Comparison of ENCODE assay signal across 22 cellular contexts in the genomic region with DNA sequence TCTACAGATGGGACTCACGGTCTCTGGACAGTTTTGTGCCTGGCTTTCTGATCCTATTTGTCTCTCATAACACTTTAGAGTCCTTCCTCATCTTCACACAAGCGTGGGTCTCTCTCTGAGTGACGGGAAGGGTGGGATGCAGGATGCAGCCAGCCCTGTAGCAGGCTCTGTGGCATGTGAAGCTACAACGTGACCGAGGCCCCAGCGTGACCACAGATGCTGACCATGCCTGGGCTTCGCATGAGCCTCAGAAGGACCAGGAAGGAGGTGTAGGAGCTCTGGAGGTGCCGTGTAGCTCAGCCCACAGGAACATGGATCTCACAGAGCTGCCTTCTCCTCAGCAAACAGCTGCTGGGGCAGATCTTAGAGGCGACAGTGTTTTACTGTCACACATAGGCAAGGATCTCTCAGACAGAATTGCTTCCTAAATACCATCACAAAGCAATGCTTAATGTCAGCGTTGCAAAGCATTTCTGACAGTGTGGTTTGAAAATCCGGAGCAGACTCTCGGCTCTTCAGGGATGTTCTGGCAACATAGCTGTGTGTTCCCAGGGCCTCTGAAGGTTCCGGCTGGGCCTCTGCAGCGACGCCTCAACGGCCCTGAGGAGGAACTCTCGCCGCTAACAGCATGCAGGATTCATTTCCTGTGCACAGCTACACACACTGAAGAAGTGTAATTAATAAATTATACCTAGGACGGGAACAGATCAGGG.
"Had no signal": no experiment of that assay in that cellular context is flagged by ENCODE, and none has a peak within 500 bp of the region (broad histone marks: within the 10 kb centered on the region; RNA-seq: fewer than 3 reads in every experiment).

No MANE protein-coding gene starts in this region.

- DNase-seq: activated CD4-positive, alpha-beta T cell treated with anti-CD3 and anti-CD28 coated beads for 48 hours; activated CD4-positive, CD25-positive, alpha-beta regulatory T cell; activated CD8-positive, alpha-beta memory T cell treated with anti-CD3 and anti-CD28 coated beads, Interleukin-2, amount 50 U/mL, for 4 hours; activated naive CD8-positive, alpha-beta T cell treated with anti-CD3 and anti-CD28 coated beads, Interleukin-2, amount 10 ng/mL, durations not matched to agents 7 days and 5 days; amygdala; cortex of kidney; effector CD4-positive, alpha-beta T cell; left colon; naive thymus-derived CD4-positive, alpha-beta T cell; ovary; stimulated activated CD4-positive, alpha-beta T cell treated with anti-CD3 and anti-CD28 coated beads, Interleukin-4, amount 100 ng/mL, for 1 hour; T-helper 1 cell; T1000; testis; upper lobe of left lung had no signal

- H3K27me3 Mint-ChIP-seq: activated naive CD8-positive, alpha-beta T cell treated with anti-CD3 and anti-CD28 coated beads, Interleukin-2, amount 10 ng/mL, durations not matched to agents 7 days and 5 days; brain; naive thymus-derived CD4-positive, alpha-beta T cell had no signal

- H3K4me1 ChIP-seq: neural progenitor cell, testis, upper lobe of left lung had no signal

- H3K4me1 Mint-ChIP-seq: brain had no signal

- H3K27me3 ChIP-seq: esophagus muscularis mucosa, neural progenitor cell, ovary, testis, upper lobe of left lung had no signal

- H3K4me2 ChIP-seq: neural progenitor cell, smooth muscle cell had no signal

- ATAC-seq: left colon; naive thymus-derived CD4-positive, alpha-beta T cell; sciatic nerve; SK-N-SH treated with all-trans-retinoic acid at 6 μM for 48 hours had no signal

- H3K36me3 ChIP-seq: ovary had no signal

- H3K4me3 Mint-ChIP-seq: activated naive CD8-positive, alpha-beta T cell treated with anti-CD3 and anti-CD28 coated beads, Interleukin-2, amount 10 ng/mL, durations not matched to agents 7 days and 5 days; activated T-helper 1 cell treated with anti-CD3 and anti-CD28 coated beads, Interleukin-12 subunit alpha, Interleukin-12 subunit beta, Interleukin-2, Interleukin-4 antibody, amounts not matched to agents 30 ng/mL and 10 ng/mL and 1 ng/mL, durations not matched to agents 14 hours and 24 hours and 36 hours; brain; naive thymus-derived CD4-positive, alpha-beta T cell; neural progenitor cell had no signal

- H3K27ac Mint-ChIP-seq: activated naive CD8-positive, alpha-beta T cell treated with anti-CD3 and anti-CD28 coated beads, Interleukin-2, amount 10 ng/mL, durations not matched to agents 7 days and 5 days; naive thymus-derived CD4-positive, alpha-beta T cell; neural progenitor cell had no signal

- H3K9me3 Mint-ChIP-seq: activated naive CD8-positive, alpha-beta T cell treated with anti-CD3 and anti-CD28 coated beads, Interleukin-2, amount 10 ng/mL, durations not matched to agents 7 days and 5 days; activated T-helper 1 cell treated with anti-CD3 and anti-CD28 coated beads, Interleukin-12 subunit alpha, Interleukin-12 subunit beta, Interleukin-2, Interleukin-4 antibody, amounts not matched to agents 30 ng/mL and 10 ng/mL and 1 ng/mL, durations not matched to agents 14 hours and 24 hours and 36 hours; brain; neural progenitor cell had no signal

- H3K9me3 ChIP-seq: esophagus muscularis mucosa, ovary, testis, upper lobe of left lung had no signal

- H2AFZ ChIP-seq: neural progenitor cell had no signal

- H3K4me3 ChIP-seq: esophagus muscularis mucosa, neural progenitor cell, ovary, smooth muscle cell, testis, upper lobe of left lung had no signal

- H3K27ac ChIP-seq: esophagus muscularis mucosa, neural progenitor cell, ovary, testis, upper lobe of left lung had no signal
